ENCODE assay signal across 27 cellular contexts in genomic region chr12:89253483-89253882, GRCh38.
"Had no signal": no experiment of that assay in that cellular context is flagged by ENCODE, and none has a peak within 500 bp of the region (broad histone marks: within the 10 kb centered on the region; RNA-seq: fewer than 3 reads in every experiment).

No MANE protein-coding gene starts in this region.

- H3K4me3 ChIP-seq: adrenal gland, breast epithelium had no signal

- H3K27ac Mint-ChIP-seq: activated B cell treated with CpG ODN at 0.5 μM for 24 hours; activated CD4-positive, alpha-beta memory T cell treated with anti-CD3 and anti-CD28 coated beads, Interleukin-2, amount 10 ng/mL, durations not matched to agents 7 days and 5 days; activated naive CD4-positive, alpha-beta T cell treated with anti-CD3 and anti-CD28 coated beads, Interleukin-2, amount 10 ng/mL, durations not matched to agents 7 days and 5 days; activated naive CD8-positive, alpha-beta T cell treated with anti-CD3 and anti-CD28 coated beads, Interleukin-2, amount 10 ng/mL, durations not matched to agents 7 days and 5 days; activated T-helper 2 cell treated with anti-CD3 and anti-CD28 coated beads, Interferon-gamma antibody, Interleukin-2, Interleukin-4, amounts not matched to agents 10 μg/mL and 5 μg/mL and 100 μg/mL, durations not matched to agents 14 hours and 24 hours and 36 hours; T-helper 17 cell had no signal

- H3K27me3 Mint-ChIP-seq: activated CD4-positive, alpha-beta memory T cell treated with anti-CD3 and anti-CD28 coated beads, Interleukin-2, amount 10 ng/mL, durations not matched to agents 7 days and 5 days; activated naive CD4-positive, alpha-beta T cell treated with anti-CD3 and anti-CD28 coated beads, Interleukin-2, amount 10 ng/mL, durations not matched to agents 7 days and 5 days; T-helper 17 cell had no signal

- H3K4me1 Mint-ChIP-seq: activated B cell treated with CpG ODN at 0.5 μM for 24 hours had no signal

- ATAC-seq: Panc1, T-helper 17 cell had no signal

- H3K4me2 ChIP-seq: KMS-11 had no signal

- H3K4me1 ChIP-seq: breast epithelium had no signal

- H3K36me3 ChIP-seq: adrenal gland, breast epithelium had no signal

- H3K27ac ChIP-seq: adrenal gland, breast epithelium, KMS-11, RWPE1 had no signal

- H3K4me3 Mint-ChIP-seq: activated B cell treated with CpG ODN at 0.5 μM for 24 hours; activated CD4-positive, alpha-beta memory T cell treated with anti-CD3 and anti-CD28 coated beads, Interleukin-2, amount 10 ng/mL, durations not matched to agents 7 days and 5 days; activated naive CD4-positive, alpha-beta T cell treated with anti-CD3 and anti-CD28 coated beads, Interleukin-2, amount 10 ng/mL, durations not matched to agents 7 days and 5 days; activated naive CD8-positive, alpha-beta T cell treated with anti-CD3 and anti-CD28 coated beads, Interleukin-2, amount 10 ng/mL, durations not matched to agents 7 days and 5 days; T-helper 17 cell had no signal

- H3K9ac ChIP-seq: KMS-11 had no signal

- H3K27me3 ChIP-seq: adrenal gland, breast epithelium had no signal

- DNase-seq: activated B cell treated with CpG ODN at 0.5 μM for 24 hours; activated CD4-positive, alpha-beta memory T cell treated with anti-CD3 and anti-CD28 coated beads, Interleukin-2, amount 10 ng/mL, durations not matched to agents 7 days and 5 days; activated CD4-positive, alpha-beta T cell treated with anti-CD3 and anti-CD28 coated beads for 1 hour; activated CD4-positive, alpha-beta T cell treated with anti-CD3 and anti-CD28 coated beads, Interleukin-2, amount 50 U/mL, for 1 hour; activated gamma-delta T cell treated with Interleukin-2 at 50 U/mL for 16 hours; activated naive CD4-positive, alpha-beta T cell treated with anti-CD3 and anti-CD28 coated beads, Interleukin-2, amount 10 ng/mL, durations not matched to agents 7 days and 5 days; activated naive CD8-positive, alpha-beta T cell treated with anti-CD3 and anti-CD28 coated beads, Interleukin-2, amount 10 ng/mL, durations not matched to agents 7 days and 5 days; activated T-cell treated with anti-CD3 and anti-CD28 coated beads for 4 hours; activated T-cell treated with anti-CD3 and anti-CD28 coated beads, Interleukin-2, amount 50 U/mL, for 48 hours; adrenal gland; aorta; caudate nucleus; MM.1S; NCI-H1105; NCI-H1436; NCI-H1694 treated with DMSO at 0.1 percent for 48 hours; NCI-H2029 treated with DMSO at 0.1 percent for 48 hours; NCI-H526; NCI-H82; SHP77; T-helper 17 cell; T-helper 9 cell had no signal

- H3K9me3 ChIP-seq: adrenal gland, breast epithelium had no signal
